In genomic region chr1:198725090-198725489, GRCh38 we compare ENCODE assay signal across 1 cellular context.
TF ChIP-seq lines count a peak whose summit lies in the region.

No MANE protein-coding gene starts in this region.

TF ChIP-seq in IMR-90, 13 proteins besides CTCF, POLR2A, EP300 and RAD21:
- TF ChIP-seq MAZ (IDR thresholded peaks at IDR 0.05; ENCODE audit: borderline replicate concordance, low read depth, low read length), result no peak
- TF ChIP-seq SMC3 (IDR thresholded peaks at IDR 0.05; ENCODE audit: low read depth, low read length), result no peak
- no peak for TF ChIP-seq MAFK (IDR thresholded peaks at IDR 0.05; ENCODE audit: low read depth, low read length)
- no peak for TF ChIP-seq RFX5 (IDR thresholded peaks at IDR 0.05; ENCODE audit: low read depth, low read length)
- TF ChIP-seq FOS (IDR thresholded peaks at IDR 0.05; ENCODE audit: low read depth, low read length), result no peak
- no peak for TF ChIP-seq BHLHE40 (IDR thresholded peaks at IDR 0.05; ENCODE audit: low read depth, low read length)
- no peak for TF ChIP-seq USF2 (IDR thresholded peaks at IDR 0.05; ENCODE audit: low read depth, low read length)
- no peak for TF ChIP-seq ELK1 (IDR thresholded peaks at IDR 0.05; ENCODE audit: borderline replicate concordance, low read depth, low read length)
- no peak for TF ChIP-seq CEBPB (IDR thresholded peaks at IDR 0.05; ENCODE audit: low read depth, low read length)
- no peak for TF ChIP-seq NFE2L2 (IDR thresholded peaks at IDR 0.05; ENCODE audit: low read depth, low read length)
- TF ChIP-seq MXI1 (IDR thresholded peaks at IDR 0.05; ENCODE audit: borderline replicate concordance, low read depth, low read length), result no peak
- TF ChIP-seq RCOR1 (IDR thresholded peaks at IDR 0.05; ENCODE audit: insufficient replicate concordance, low read length), result no peak
- TF ChIP-seq CHD1 (IDR thresholded peaks at IDR 0.05; ENCODE audit: low read depth, low read length), result no peak
